ENCODE assay signal across 8 cellular contexts in the genomic region with DNA sequence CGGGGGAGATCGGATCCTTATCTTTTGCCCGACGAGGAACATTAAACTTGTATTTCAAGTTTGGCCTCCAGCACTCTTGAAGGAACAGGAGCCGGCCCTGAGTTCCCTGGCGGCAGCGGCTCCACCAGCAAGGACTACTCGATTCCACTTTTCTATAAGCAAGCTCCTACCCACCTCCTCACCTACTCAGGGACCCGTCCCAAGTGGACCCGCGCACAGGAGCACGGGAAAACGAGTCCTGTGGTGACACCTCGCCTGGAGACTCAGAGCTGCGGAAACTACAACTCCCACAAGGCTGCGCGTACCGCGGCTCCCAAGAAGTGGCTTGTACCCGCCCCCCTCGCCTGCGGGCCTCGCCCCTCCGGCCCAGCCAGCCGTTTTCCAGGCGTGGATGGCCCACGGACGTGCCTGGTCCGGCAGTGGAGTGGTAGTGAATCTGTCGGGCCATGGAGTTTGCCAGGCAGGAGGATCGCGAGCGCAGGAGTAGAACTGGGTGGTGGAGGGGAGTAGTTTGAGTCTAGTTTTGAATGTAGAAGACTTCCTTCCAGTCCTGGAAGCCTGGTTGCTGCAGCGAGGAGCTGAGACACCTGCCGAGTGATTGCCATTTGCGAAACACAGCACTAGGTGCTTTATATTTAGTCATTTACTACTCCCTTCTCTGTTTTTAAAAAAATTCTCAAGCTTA. TPM values are rescaled to one million over a fixed set of nuclear protein-coding genes. Genes with fewer than 3 reads are reported as not detected.
DNase-seq lines count a peak whose midpoint lies in the region; ATAC-seq and TF ChIP-seq lines count a peak whose summit lies in the region.

A gene (minus strand): TSS at position 206 of the 685 bp plus-strand sequence. CDS start 476 bp downstream, outside the sequence.

- peaks cover 22% of the 10 kb centered on the region for H3K4me1 Mint-ChIP-seq in activated naive CD8-positive, alpha-beta T cell treated with anti-CD3 and anti-CD28 coated beads, Interleukin-2, amount 10 ng/mL, durations not matched to agents 7 days and 5 days
- H3K4me1 Mint-ChIP-seq in osteocyte (ENCODE audit: unreplicated experiment) = peaks cover 19% of the 10 kb centered on the region

- H2AFZ ChIP-seq in SU-DHL-6 (ENCODE audit: low read depth, low read length, severe bottlenecking) = peak within 1 kb of the TSS; percentile 97

- H3K9ac ChIP-seq in SU-DHL-6 (ENCODE audit: low read length) = peak within 1 kb of the TSS; percentile 67

- DNase-seq in NCI-H1092 (lab: John Stamatoyannopoulos, UW) (peak; percentile 83), Right ventricle myocardium inferior (ENCODE audit: missing footprints) (peak; percentile 97), osteocyte (ENCODE audit: extremely low spot score, unreplicated experiment) (peak; percentile 95), thyroid gland (peak; percentile 98)
- peak; percentile 87 for DNase-seq in activated naive CD8-positive, alpha-beta T cell treated with anti-CD3 and anti-CD28 coated beads, Interleukin-2, amount 10 ng/mL, durations not matched to agents 7 days and 5 days

- H3K27ac Mint-ChIP-seq in activated naive CD8-positive, alpha-beta T cell treated with anti-CD3 and anti-CD28 coated beads, Interleukin-2, amount 10 ng/mL, durations not matched to agents 7 days and 5 days = peak within 1 kb of the TSS; percentile 94
- peak within 1 kb of the TSS; percentile 83 for H3K27ac Mint-ChIP-seq in osteocyte (ENCODE audit: unreplicated experiment)

- TF ChIP-seq POLR2A in thyroid gland (IDR thresholded peaks at IDR 0.05) = peak; percentile 10 to 85

- TF ChIP-seq CTCF in SU-DHL-6 (IDR thresholded peaks at IDR 0.05; ENCODE audit: insufficient read depth, low read length, poor library complexity, severe bottlenecking) (no peak), osteocyte (IDR thresholded peaks at IDR 0.05) (no peak), thyroid gland (IDR thresholded peaks at IDR 0.05) (peak in 1 of 6 experiments; percentile 3)

- peak; percentile 96 for ATAC-seq in HG02610 (IDR thresholded peaks at IDR 0.05; ENCODE audit: unreplicated experiment)
- peak; percentile 94 for ATAC-seq in activated naive CD8-positive, alpha-beta T cell treated with anti-CD3 and anti-CD28 coated beads, Interleukin-2, amount 10 ng/mL, durations not matched to agents 7 days and 5 days (ENCODE audit: low read depth)
- peak; percentile 100 for ATAC-seq in Right ventricle myocardium inferior

- H3K4me3 Mint-ChIP-seq in activated naive CD8-positive, alpha-beta T cell treated with anti-CD3 and anti-CD28 coated beads, Interleukin-2, amount 10 ng/mL, durations not matched to agents 7 days and 5 days = peak within 1 kb of the TSS; percentile 95
- peak within 1 kb of the TSS; percentile 93 for H3K4me3 Mint-ChIP-seq in osteocyte (ENCODE audit: unreplicated experiment)

- H3K27me3 Mint-ChIP-seq in activated naive CD8-positive, alpha-beta T cell treated with anti-CD3 and anti-CD28 coated beads, Interleukin-2, amount 10 ng/mL, durations not matched to agents 7 days and 5 days = peaks cover 22% of the 10 kb centered on the region
- H3K27me3 Mint-ChIP-seq in osteocyte (ENCODE audit: unreplicated experiment) = no peaks in the 10 kb centered on the region

- peak within 1 kb of the TSS; percentile 71 for H3K4me3 ChIP-seq in GM08714 (ENCODE audit: low read length)
- H3K4me3 ChIP-seq in SU-DHL-6 (ENCODE audit: insufficient read depth, low read length, poor library complexity, severe bottlenecking) = peak within 1 kb of the TSS; percentile 70
- peak within 1 kb of the TSS; percentile 76 to 93 (median 88) for H3K4me3 ChIP-seq in thyroid gland (replicated peaks in 1 of 3)

- no peak within 1 kb of the TSS for H3K27ac ChIP-seq in SU-DHL-6 (ENCODE audit: low read depth, low read length)
- peak within 1 kb of the TSS; percentile 80 to 94 (median 92) for H3K27ac ChIP-seq in thyroid gland

- H3K9me2 ChIP-seq in SU-DHL-6 (replicated peaks; ENCODE audit: insufficient read depth, low read length) = no peaks in the 10 kb centered on the region

- POLR2A ChIA-PET in activated naive CD8-positive, alpha-beta T cell treated with anti-CD3 and anti-CD28 coated beads, Interleukin-2, amount 10 ng/mL, durations not matched to agents 7 days and 5 days (lab: Charles Lee) = interaction anchor here (0.6 to 2.5 kb wide), 6 partner anchors 13 to 130 kb away, joined by 3 to 31 read pairs (median 4); no protein-coding TSS in a partner anchor

- no peaks in the 10 kb centered on the region for H3K9me3 ChIP-seq in SU-DHL-6 (ENCODE audit: insufficient read depth, low read length)
- H3K9me3 ChIP-seq in thyroid gland = no peaks in the 10 kb centered on the region

- H3K9me3 Mint-ChIP-seq in activated naive CD8-positive, alpha-beta T cell treated with anti-CD3 and anti-CD28 coated beads, Interleukin-2, amount 10 ng/mL, durations not matched to agents 7 days and 5 days = no peaks in the 10 kb centered on the region
- H3K9me3 Mint-ChIP-seq in osteocyte (ENCODE audit: unreplicated experiment) = no peaks in the 10 kb centered on the region

- peaks cover 12% of the 10 kb centered on the region; the same call in 1 of the 2 replicates for H3K79me2 ChIP-seq in SU-DHL-6 (ENCODE audit: insufficient read depth, low read length)

- H3F3A ChIP-seq in SU-DHL-6 (ENCODE audit: insufficient read depth) = no peaks in the 10 kb centered on the region

- H3K4me1 ChIP-seq in thyroid gland = peaks cover 14 to 20% of the 10 kb centered on the region in 2 donors

- H4K20me1 ChIP-seq in SU-DHL-6 (ENCODE audit: low read depth, low read length) = peaks cover 3% of the 10 kb centered on the region; the same call in 1 of the 2 replicates

- H3K36me3 ChIP-seq in SU-DHL-6 (ENCODE audit: low read length) = no peaks in the 10 kb centered on the region
- H3K36me3 ChIP-seq in thyroid gland = no peaks in the 10 kb centered on the region

- peak within 1 kb of the TSS; percentile 71 for H3K4me2 ChIP-seq in SU-DHL-6 (ENCODE audit: low read depth, low read length, poor library complexity, severe bottlenecking)

- no peaks in the 10 kb centered on the region for H3K27me3 ChIP-seq in SU-DHL-6 (ENCODE audit: low read length)
- H3K27me3 ChIP-seq in thyroid gland = no peaks in the 10 kb centered on the region

- 2 to 4% methylated on average over 23 to 31 of the region's 36 CpGs for WGBS in thyroid gland, 2 donors

- H3K36me3 Mint-ChIP-seq in activated naive CD8-positive, alpha-beta T cell treated with anti-CD3 and anti-CD28 coated beads, Interleukin-2, amount 10 ng/mL, durations not matched to agents 7 days and 5 days = no peaks in the 10 kb centered on the region
- H3K36me3 Mint-ChIP-seq in osteocyte (ENCODE audit: unreplicated experiment) = peaks cover 2% of the 10 kb centered on the region

- intact Hi-C loops in Right ventricle myocardium inferior (cut with DNase I) (no loop called here), thyroid gland (cut with DNase I) (no loop called here)

RNA-seq across cellular contexts. Expression of the gene that starts here (rescaled TPM):
- 10 to 100 TPM; 13.6 to 18.2 TPM for total RNA-seq in activated naive CD8-positive, alpha-beta T cell treated with anti-CD3 and anti-CD28 coated beads, Interleukin-2, amount 10 ng/mL, durations not matched to agents 7 days and 5 days
- total RNA-seq in Right ventricle myocardium inferior = 8.9 TPM
- total RNA-seq in osteocyte = 12.1 and 12.6 TPM in 2 replicates
- 10 to 100 TPM; 28.9 to 36.0 (median 31.5) TPM for total RNA-seq in thyroid gland
